ENCODE assay signal across 13 cellular contexts in genomic region chr4:119525005-119525749, GRCh38.
DNase-seq lines count a peak whose midpoint lies in the region; ATAC-seq, FAIRE-seq and TF ChIP-seq lines count a peak whose summit lies in the region.
"Had no signal": no experiment of that assay in that cellular context is flagged by ENCODE, and none has a peak within 500 bp of the region (broad histone marks: within the 10 kb centered on the region; RNA-seq: fewer than 3 reads in every experiment).

No MANE protein-coding gene starts in this region.

- ATAC-seq in PC-3: peak; percentile 97
- no peak for ATAC-seq in activated T-helper 17 cell treated with anti-CD3 and anti-CD28 coated beads, Interleukin-2, amount 50 U/mL, for 72 hours (replicated peaks)
- ATAC-seq: activated CD4-positive, CD25-positive, alpha-beta regulatory T cell treated with anti-CD3 and anti-CD28 coated beads, Interleukin-2, amount 50 U/mL, for 24 hours had no signal

- no peaks in the 10 kb centered on the region for H3K27me3 Mint-ChIP-seq in activated T-helper 17 cell treated with anti-CD3 and anti-CD28 coated beads, Interleukin-2, amount 50 U/mL, for 72 hours

- no peaks in the 10 kb centered on the region for H3K4me1 Mint-ChIP-seq in activated T-helper 17 cell treated with anti-CD3 and anti-CD28 coated beads, Interleukin-2, amount 50 U/mL, for 72 hours

- no peaks in the 10 kb centered on the region for H3F3A ChIP-seq in PC-3 (ENCODE audit: low read length, unreplicated experiment)

- no peaks in the 10 kb centered on the region for H3K9me2 ChIP-seq in PC-3 (replicated peaks; ENCODE audit: low read length)

- H3K36me3 ChIP-seq in PC-3 (ENCODE audit: low read depth, low read length): no peaks in the 10 kb centered on the region
- H3K36me3 ChIP-seq in endothelial cell of umbilical vein (ENCODE audit: control insufficient read depth in 2 of 2, extremely low read depth in 1 of 2, insufficient read depth in 2 of 2, low read length in 2 of 2): no peaks in the 10 kb centered on the region
- H3K36me3 ChIP-seq in muscle layer of duodenum (ENCODE audit: control insufficient read depth in 1 of 2, insufficient read depth in 2 of 2, low read length in 2 of 2): peaks cover 5 to 13% of the 10 kb centered on the region in 2 donors

- no peak overlapping the region for H3K4me3 Mint-ChIP-seq in activated T-helper 17 cell treated with anti-CD3 and anti-CD28 coated beads, Interleukin-2, amount 50 U/mL, for 72 hours

- no peak overlapping the region for H3K9ac ChIP-seq in PC-3 (ENCODE audit: low read length)
- peak overlapping the region; percentile 88 for H3K9ac ChIP-seq in endothelial cell of umbilical vein (replicated peaks; ENCODE audit: extremely low read depth, insufficient read depth, low read length)

- H3K9me3 ChIP-seq in PC-3 (ENCODE audit: low read length): no peaks in the 10 kb centered on the region
- no peaks in the 10 kb centered on the region for H3K9me3 ChIP-seq in endothelial cell of umbilical vein (replicated peaks; ENCODE audit: control insufficient read depth, insufficient read depth, low read length)
- H3K9me3 ChIP-seq in muscle layer of duodenum (ENCODE audit: control insufficient read depth in 1 of 2, low read length in 2 of 2): no peaks in the 10 kb centered on the region

- no peaks in the 10 kb centered on the region for H3K9me1 ChIP-seq in endothelial cell of umbilical vein (replicated peaks; ENCODE audit: control insufficient read depth, extremely low read depth, insufficient read depth, low read length)

- DNase-seq in AG04449 (ENCODE audit: low read depth, low spot score) (peak; percentile 57), PC-3 (peak; percentile 67), endothelial cell of umbilical vein (ENCODE audit: low read depth, low spot score) (peak; percentile 90), caudate nucleus (lab: John Stamatoyannopoulos, UW) (no peak), NCI-H526 treated with DMSO at 0.1 percent for 48 hours (lab: John Stamatoyannopoulos, UW) (no peak), DMS153 treated with DMSO at 0.1 percent for 48 hours (lab: John Stamatoyannopoulos, UW; ENCODE audit: unreplicated experiment) (no peak)
- DNase-seq: activated effector memory CD4-positive, alpha-beta T cell treated with anti-CD3 and anti-CD28 coated beads, Interleukin-2, amount 50 U/mL, for 16 hours; NCI-H2081 treated with DMSO at 0.1 percent for 48 hours; RPMI8226 had no signal

- H3K27ac Mint-ChIP-seq in activated T-helper 17 cell treated with anti-CD3 and anti-CD28 coated beads, Interleukin-2, amount 50 U/mL, for 72 hours: no peak overlapping the region

- H3K4me1 ChIP-seq in PC-3 (ENCODE audit: insufficient read depth, low read length): peaks cover 21% of the 10 kb centered on the region
- peaks cover 47% of the 10 kb centered on the region for H3K4me1 ChIP-seq in endothelial cell of umbilical vein (ENCODE audit: control insufficient read depth, extremely low read depth, insufficient read depth, low read length)
- peaks cover 0 to 20% of the 10 kb centered on the region in 2 donors for H3K4me1 ChIP-seq in muscle layer of duodenum (ENCODE audit: control insufficient read depth in 1 of 2, insufficient read depth in 2 of 2, low read length in 2 of 2)

- peaks cover 28% of the 10 kb centered on the region for H3K36me3 Mint-ChIP-seq in activated T-helper 17 cell treated with anti-CD3 and anti-CD28 coated beads, Interleukin-2, amount 50 U/mL, for 72 hours (ENCODE audit: low read depth)

- H3K4me3 ChIP-seq in AG04449 (ENCODE audit: low read depth, low read length): no peak overlapping the region
- peak overlapping the region; percentile 35; the same call in 1 of the 2 replicates for H3K4me3 ChIP-seq in PC-3 (ENCODE audit: low read length)
- peak overlapping the region in 1 of 3 experiments; percentile 63 for H3K4me3 ChIP-seq in endothelial cell of umbilical vein (replicated peaks in 1 of 3; ENCODE audit: insufficient read depth in 1 of 3, low read depth in 1 of 3, low read length in 3 of 3)
- H3K4me3 ChIP-seq in muscle layer of duodenum (ENCODE audit: low read depth in 1 of 2, low read length in 2 of 2): no peak overlapping the region

- H4K20me1 ChIP-seq in PC-3 (ENCODE audit: low read length) (no peaks in the 10 kb centered on the region), endothelial cell of umbilical vein (replicated peaks; ENCODE audit: control insufficient read depth, extremely low read depth, insufficient read depth, low read length) (no peaks in the 10 kb centered on the region)

- no peaks in the 10 kb centered on the region for H3K9me3 Mint-ChIP-seq in activated T-helper 17 cell treated with anti-CD3 and anti-CD28 coated beads, Interleukin-2, amount 50 U/mL, for 72 hours

- peak; percentile 93 for FAIRE-seq in endothelial cell of umbilical vein (lab: Jason Lieb, UNC)

- H3K79me2 ChIP-seq in PC-3 (ENCODE audit: low read length) (no peaks in the 10 kb centered on the region), endothelial cell of umbilical vein (ENCODE audit: control insufficient read depth, insufficient read depth, low read length) (no peaks in the 10 kb centered on the region)

- H2AFZ ChIP-seq in PC-3 (ENCODE audit: low read length): no peak overlapping the region
- H2AFZ ChIP-seq in endothelial cell of umbilical vein (ENCODE audit: low read depth, low read length): peak overlapping the region; percentile 85

- H3K27ac ChIP-seq in PC-3 (ENCODE audit: low read length) (no peak overlapping the region), endothelial cell of umbilical vein (ENCODE audit: insufficient read depth, low read depth, low read length) (peak overlapping the region; percentile 99), muscle layer of duodenum (ENCODE audit: low read length) (peak overlapping the region; percentile 58), caudate nucleus (ENCODE audit: low read depth, low read length) (no peak overlapping the region)
- H3K27ac ChIP-seq: C4-2B had no signal

- TF ChIP-seq CTCF in AG04449 (IDR thresholded peaks at IDR 0.05; ENCODE audit: insufficient read depth, low read length, missing control alignments) (no peak), PC-3 (conservative IDR thresholded peaks at IDR 0.05; ENCODE audit: low read depth, low read length) (no peak), endothelial cell of umbilical vein (IDR thresholded peaks at IDR 0.05; ENCODE audit: extremely low read depth in 1 of 2, insufficient read depth in 1 of 2, low read depth in 1 of 2, low read length in 2 of 2) (no peak)

- CTCF ChIA-PET in AG04449 (lab: Yijun Ruan, JAX): interaction anchor here (0.6 to 1.4 kb wide), 4 partner anchors 10 to 402 kb away, joined by 3 to 4 read pairs (median 3); partner anchors contain the start of gene PDE5A
- CTCF ChIA-PET in PC-3 (lab: Charles Lee): no interaction called here
- CTCF ChIA-PET in endothelial cell of umbilical vein (lab: Charles Lee): interaction anchor here (0.7 to 1.9 kb wide), 5 partner anchors 10 to 103 kb away, joined by 3 to 7 read pairs (median 3); partner anchors contain the start of gene PDE5A

- no peak for TF ChIP-seq POLR2A in endothelial cell of umbilical vein (IDR thresholded peaks at IDR 0.05; ENCODE audit: low read depth, low read length)

- dilution Hi-C loops in endothelial cell of umbilical vein (cut with MboI; ENCODE audit: extremely low pct_ligation_motif_present, low sequenced_read_pairs): no loop called here

- H3K4me2 ChIP-seq in PC-3 (ENCODE audit: low read length) (peak overlapping the region; percentile 71), endothelial cell of umbilical vein (ENCODE audit: insufficient read depth, low read length) (peak overlapping the region; percentile 94)

- H3K27me3 ChIP-seq in PC-3 (ENCODE audit: low read length): no peaks in the 10 kb centered on the region
- no peaks in the 10 kb centered on the region for H3K27me3 ChIP-seq in endothelial cell of umbilical vein (ENCODE audit: control insufficient read depth in 2 of 2, insufficient read depth in 2 of 2, low read length in 2 of 2)
- no peaks in the 10 kb centered on the region for H3K27me3 ChIP-seq in muscle layer of duodenum (ENCODE audit: low read depth, low read length)

- POLR2A ChIA-PET in AG04449 (lab: Yijun Ruan, JAX) (no interaction called here), PC-3 (lab: Charles Lee; ENCODE audit: unreplicated experiment) (no interaction called here), endothelial cell of umbilical vein (lab: Charles Lee) (interaction anchor here (0.6 to 0.9 kb wide), 2 partner anchors 71 to 98 kb away, joined by 3 read pairs; no protein-coding TSS in a partner anchor)

- intact Hi-C loops in PC-3 (cut with micrococcal nuclease) (no loop called here), endothelial cell of umbilical vein (cut with micrococcal nuclease) (loop anchor here (2.0 to 10.0 kb wide), 4 partner anchors 34 to 690 kb away; partner anchors contain the start of genes SEC24D and USP53)

- BruUV-seq in PC-3 (replicated peaks; lab: Mats Ljungman, UMichigan): no TSS peak
- BruUV-seq in endothelial cell of umbilical vein (replicated peaks; lab: Mats Ljungman, UMichigan): TSS peak; percentile 83

TF ChIP-seq in endothelial cell of umbilical vein, 7 proteins besides CTCF, POLR2A, EP300 and RAD21:
- TF ChIP-seq GATA2 (IDR thresholded peaks at IDR 0.05; ENCODE audit: insufficient read depth, insufficient read length, low read depth, low read length): no peak
- no peak for TF ChIP-seq EZH2 (IDR thresholded peaks at IDR 0.05; ENCODE audit: borderline replicate concordance, low read depth, low read length, severe bottlenecking)
- peak; percentile 60 for TF ChIP-seq POLR2AphosphoS5 (IDR thresholded peaks at IDR 0.05; ENCODE audit: insufficient read depth, low read depth, low read length)
- TF ChIP-seq FOS (IDR thresholded peaks at IDR 0.05; ENCODE audit: borderline replicate concordance, insufficient read depth, low read length): peak; percentile 58
- TF ChIP-seq MAX (IDR thresholded peaks at IDR 0.05; ENCODE audit: insufficient read depth, insufficient read length): no peak
- peak; percentile 85 for TF ChIP-seq JUN (IDR thresholded peaks at IDR 0.05; ENCODE audit: borderline replicate concordance, insufficient read depth, insufficient read length, low read depth)
- no peak for TF ChIP-seq MYC (IDR thresholded peaks at IDR 0.05; ENCODE audit: low read depth, low read length)
TF ChIP-seq in endothelial cell of umbilical vein: peak in this region for 3.

Comparison
In these comparisons a context has a peak if more than half of its experiments do, and no peak if none do; other contexts are left out.
1. DNase-seq: peak in AG04449 (single experiment), PC-3 (single experiment) and endothelial cell of umbilical vein (single experiment); none in caudate nucleus (0 of 61), NCI-H526 treated with DMSO at 0.1 percent for 48 hours (single experiment) and DMS153 treated with DMSO at 0.1 percent for 48 hours (single experiment).
2. H3K27ac ChIP-seq: peak in endothelial cell of umbilical vein (single experiment) and muscle layer of duodenum (single experiment); none in PC-3 (single experiment) and caudate nucleus (single experiment).